In the genomic region with DNA sequence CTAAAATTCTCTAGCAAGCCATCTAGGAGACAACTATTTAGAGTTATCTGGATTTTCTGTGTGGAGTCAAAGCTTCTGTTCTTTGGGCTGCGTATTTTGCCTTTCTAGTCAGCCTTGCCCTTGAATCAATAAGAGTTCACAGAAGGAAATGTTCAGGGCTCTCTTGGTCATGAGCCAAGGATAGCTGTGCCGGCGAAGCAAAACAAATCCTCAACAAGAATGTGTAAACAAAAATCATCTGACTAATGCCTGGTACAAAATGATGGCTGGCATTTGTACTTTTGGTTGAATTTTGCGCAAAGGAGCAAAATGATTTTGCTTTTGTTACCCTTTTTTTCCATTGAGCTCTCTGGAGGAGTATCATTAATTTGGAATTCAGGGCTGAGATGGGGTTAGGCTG, we compare ENCODE assay signal across 1 cellular context.
TF ChIP-seq lines count a peak whose summit lies in the region.

No MANE protein-coding gene starts in this region.

TF ChIP-seq in GM23338, 12 proteins besides CTCF, POLR2A, EP300 and RAD21 (continued from another document):
- TF ChIP-seq, protein P1, sequence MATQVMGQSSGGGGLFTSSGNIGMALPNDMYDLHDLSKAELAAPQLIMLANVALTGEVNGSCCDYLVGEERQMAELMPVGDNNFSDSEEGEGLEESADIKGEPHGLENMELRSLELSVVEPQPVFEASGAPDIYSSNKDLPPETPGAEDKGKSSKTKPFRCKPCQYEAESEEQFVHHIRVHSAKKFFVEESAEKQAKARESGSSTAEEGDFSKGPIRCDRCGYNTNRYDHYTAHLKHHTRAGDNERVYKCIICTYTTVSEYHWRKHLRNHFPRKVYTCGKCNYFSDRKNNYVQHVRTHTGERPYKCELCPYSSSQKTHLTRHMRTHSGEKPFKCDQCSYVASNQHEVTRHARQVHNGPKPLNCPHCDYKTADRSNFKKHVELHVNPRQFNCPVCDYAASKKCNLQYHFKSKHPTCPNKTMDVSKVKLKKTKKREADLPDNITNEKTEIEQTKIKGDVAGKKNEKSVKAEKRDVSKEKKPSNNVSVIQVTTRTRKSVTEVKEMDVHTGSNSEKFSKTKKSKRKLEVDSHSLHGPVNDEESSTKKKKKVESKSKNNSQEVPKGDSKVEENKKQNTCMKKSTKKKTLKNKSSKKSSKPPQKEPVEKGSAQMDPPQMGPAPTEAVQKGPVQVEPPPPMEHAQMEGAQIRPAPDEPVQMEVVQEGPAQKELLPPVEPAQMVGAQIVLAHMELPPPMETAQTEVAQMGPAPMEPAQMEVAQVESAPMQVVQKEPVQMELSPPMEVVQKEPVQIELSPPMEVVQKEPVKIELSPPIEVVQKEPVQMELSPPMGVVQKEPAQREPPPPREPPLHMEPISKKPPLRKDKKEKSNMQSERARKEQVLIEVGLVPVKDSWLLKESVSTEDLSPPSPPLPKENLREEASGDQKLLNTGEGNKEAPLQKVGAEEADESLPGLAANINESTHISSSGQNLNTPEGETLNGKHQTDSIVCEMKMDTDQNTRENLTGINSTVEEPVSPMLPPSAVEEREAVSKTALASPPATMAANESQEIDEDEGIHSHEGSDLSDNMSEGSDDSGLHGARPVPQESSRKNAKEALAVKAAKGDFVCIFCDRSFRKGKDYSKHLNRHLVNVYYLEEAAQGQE (IDR thresholded peaks at IDR 0.05; ENCODE audit: unreplicated experiment) = no peak
- TF ChIP-seq STAT1 (IDR thresholded peaks at IDR 0.05; ENCODE audit: unreplicated experiment) (no peak), JUNB (IDR thresholded peaks at IDR 0.05; ENCODE audit: unreplicated experiment) (no peak), EZH2phosphoT487 (IDR thresholded peaks at IDR 0.05; ENCODE audit: unreplicated experiment) (no peak)
